1 cellular context compared by ENCODE assay signal in the genomic region with DNA sequence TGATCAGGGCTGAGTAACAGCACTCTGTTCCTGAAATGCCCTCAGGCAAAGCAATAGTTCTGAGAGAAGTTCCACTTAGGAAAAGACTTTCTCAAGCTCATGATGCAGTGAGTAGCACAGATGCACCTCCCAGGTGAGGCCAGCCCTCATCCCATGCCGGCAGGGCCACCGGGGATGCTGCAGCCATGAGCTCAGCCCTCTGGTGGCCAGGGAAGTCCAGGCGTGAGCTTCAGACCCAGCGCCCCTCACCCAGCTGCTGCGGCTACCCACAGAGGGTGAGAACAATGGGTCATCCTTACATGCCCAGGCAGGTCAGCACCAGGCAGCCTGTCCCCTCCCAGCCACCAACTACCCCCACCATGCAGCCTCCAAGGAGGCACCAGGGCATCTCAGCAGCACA.
TF ChIP-seq lines count a peak whose summit lies in the region.

No MANE protein-coding gene starts in this region.

TF ChIP-seq in GM23338, 12 proteins besides CTCF, POLR2A, EP300 and RAD21 (continued from another document):
- TF ChIP-seq, protein P1, sequence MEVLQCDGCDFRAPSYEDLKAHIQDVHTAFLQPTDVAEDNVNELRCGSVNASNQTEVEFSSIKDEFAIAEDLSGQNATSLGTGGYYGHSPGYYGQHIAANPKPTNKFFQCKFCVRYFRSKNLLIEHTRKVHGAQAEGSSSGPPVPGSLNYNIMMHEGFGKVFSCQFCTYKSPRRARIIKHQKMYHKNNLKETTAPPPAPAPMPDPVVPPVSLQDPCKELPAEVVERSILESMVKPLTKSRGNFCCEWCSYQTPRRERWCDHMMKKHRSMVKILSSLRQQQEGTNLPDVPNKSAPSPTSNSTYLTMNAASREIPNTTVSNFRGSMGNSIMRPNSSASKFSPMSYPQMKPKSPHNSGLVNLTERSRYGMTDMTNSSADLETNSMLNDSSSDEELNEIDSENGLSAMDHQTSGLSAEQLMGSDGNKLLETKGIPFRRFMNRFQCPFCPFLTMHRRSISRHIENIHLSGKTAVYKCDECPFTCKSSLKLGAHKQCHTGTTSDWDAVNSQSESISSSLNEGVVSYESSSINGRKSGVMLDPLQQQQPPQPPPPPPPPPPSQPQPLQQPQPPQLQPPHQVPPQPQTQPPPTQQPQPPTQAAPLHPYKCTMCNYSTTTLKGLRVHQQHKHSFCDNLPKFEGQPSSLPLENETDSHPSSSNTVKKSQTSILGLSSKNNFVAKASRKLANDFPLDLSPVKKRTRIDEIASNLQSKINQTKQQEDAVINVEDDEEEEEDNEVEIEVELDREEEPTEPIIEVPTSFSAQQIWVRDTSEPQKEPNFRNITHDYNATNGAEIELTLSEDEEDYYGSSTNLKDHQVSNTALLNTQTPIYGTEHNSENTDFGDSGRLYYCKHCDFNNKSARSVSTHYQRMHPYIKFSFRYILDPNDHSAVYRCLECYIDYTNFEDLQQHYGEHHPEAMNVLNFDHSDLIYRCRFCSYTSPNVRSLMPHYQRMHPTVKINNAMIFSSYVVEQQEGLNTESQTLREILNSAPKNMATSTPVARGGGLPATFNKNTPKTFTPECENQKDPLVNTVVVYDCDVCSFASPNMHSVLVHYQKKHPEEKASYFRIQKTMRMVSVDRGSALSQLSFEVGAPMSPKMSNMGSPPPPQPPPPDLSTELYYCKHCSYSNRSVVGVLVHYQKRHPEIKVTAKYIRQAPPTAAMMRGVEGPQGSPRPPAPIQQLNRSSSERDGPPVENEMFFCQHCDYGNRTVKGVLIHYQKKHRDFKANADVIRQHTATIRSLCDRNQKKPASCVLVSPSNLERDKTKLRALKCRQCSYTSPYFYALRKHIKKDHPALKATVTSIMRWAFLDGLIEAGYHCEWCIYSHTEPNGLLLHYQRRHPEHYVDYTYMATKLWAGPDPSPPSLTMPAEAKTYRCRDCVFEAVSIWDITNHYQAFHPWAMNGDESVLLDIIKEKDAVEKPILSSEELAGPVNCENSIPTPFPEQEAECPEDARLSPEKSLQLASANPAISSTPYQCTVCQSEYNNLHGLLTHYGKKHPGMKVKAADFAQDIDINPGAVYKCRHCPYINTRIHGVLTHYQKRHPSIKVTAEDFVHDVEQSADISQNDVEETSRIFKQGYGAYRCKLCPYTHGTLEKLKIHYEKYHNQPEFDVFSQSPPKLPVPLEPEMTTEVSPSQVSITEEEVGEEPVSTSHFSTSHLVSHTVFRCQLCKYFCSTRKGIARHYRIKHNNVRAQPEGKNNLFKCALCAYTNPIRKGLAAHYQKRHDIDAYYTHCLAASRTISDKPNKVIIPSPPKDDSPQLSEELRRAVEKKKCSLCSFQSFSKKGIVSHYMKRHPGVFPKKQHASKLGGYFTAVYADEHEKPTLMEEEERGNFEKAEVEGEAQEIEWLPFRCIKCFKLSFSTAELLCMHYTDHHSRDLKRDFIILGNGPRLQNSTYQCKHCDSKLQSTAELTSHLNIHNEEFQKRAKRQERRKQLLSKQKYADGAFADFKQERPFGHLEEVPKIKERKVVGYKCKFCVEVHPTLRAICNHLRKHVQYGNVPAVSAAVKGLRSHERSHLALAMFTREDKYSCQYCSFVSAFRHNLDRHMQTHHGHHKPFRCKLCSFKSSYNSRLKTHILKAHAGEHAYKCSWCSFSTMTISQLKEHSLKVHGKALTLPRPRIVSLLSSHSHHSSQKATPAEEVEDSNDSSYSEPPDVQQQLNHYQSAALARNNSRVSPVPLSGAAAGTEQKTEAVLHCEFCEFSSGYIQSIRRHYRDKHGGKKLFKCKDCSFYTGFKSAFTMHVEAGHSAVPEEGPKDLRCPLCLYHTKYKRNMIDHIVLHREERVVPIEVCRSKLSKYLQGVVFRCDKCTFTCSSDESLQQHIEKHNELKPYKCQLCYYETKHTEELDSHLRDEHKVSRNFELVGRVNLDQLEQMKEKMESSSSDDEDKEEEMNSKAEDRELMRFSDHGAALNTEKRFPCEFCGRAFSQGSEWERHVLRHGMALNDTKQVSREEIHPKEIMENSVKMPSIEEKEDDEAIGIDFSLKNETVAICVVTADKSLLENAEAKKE (CRISPR knock-in tag; IDR thresholded peaks at IDR 0.05): no peak
- no peak for TF ChIP-seq ZNF331 (CRISPR knock-in tag; IDR thresholded peaks at IDR 0.05; ENCODE audit: low read depth)
